ENCODE assay signal across 31 cellular contexts in genomic region chr12:131571827-131572226, GRCh38.
"Had no signal": no experiment of that assay in that cellular context is flagged by ENCODE, and none has a peak within 500 bp of the region (broad histone marks: within the 10 kb centered on the region; RNA-seq: fewer than 3 reads in every experiment).

No MANE protein-coding gene starts in this region.

- H3K4me1 ChIP-seq: adrenal gland, body of pancreas, heart right ventricle had no signal

- H3K4me3 ChIP-seq: adrenal gland, body of pancreas, esophagus squamous epithelium, gastroesophageal sphincter, heart right ventricle had no signal

- H3K36me3 ChIP-seq: adrenal gland, esophagus squamous epithelium, gastroesophageal sphincter, heart right ventricle had no signal

- H3K27ac Mint-ChIP-seq: activated CD8-positive, alpha-beta T cell treated with anti-CD3 and anti-CD28 coated beads for 36 hours; activated naive CD4-positive, alpha-beta T cell treated with anti-CD3 and anti-CD28 coated beads for 36 hours; activated naive CD4-positive, alpha-beta T cell treated with anti-CD3 and anti-CD28 coated beads, Interleukin-2, amount 50 U/mL, for 24 hours; activated naive CD8-positive, alpha-beta T cell treated with anti-CD3 and anti-CD28 coated beads for 36 hours; activated naive CD8-positive, alpha-beta T cell treated with anti-CD3 and anti-CD28 coated beads, Interleukin-2, amount 50 U/mL, for 24 hours; activated T-helper 17 cell treated with anti-CD3 and anti-CD28 coated beads, Interleukin-2, amount 50 U/mL, for 72 hours; effector memory CD8-positive, alpha-beta T cell; WTC11 had no signal

- H3K4me3 Mint-ChIP-seq: activated CD8-positive, alpha-beta T cell treated with anti-CD3 and anti-CD28 coated beads for 36 hours; activated naive CD4-positive, alpha-beta T cell treated with anti-CD3 and anti-CD28 coated beads for 36 hours; activated naive CD4-positive, alpha-beta T cell treated with anti-CD3 and anti-CD28 coated beads, Interleukin-2, amount 50 U/mL, for 24 hours; activated naive CD8-positive, alpha-beta T cell treated with anti-CD3 and anti-CD28 coated beads for 36 hours; activated naive CD8-positive, alpha-beta T cell treated with anti-CD3 and anti-CD28 coated beads, Interleukin-2, amount 50 U/mL, for 24 hours; activated T-cell treated with anti-CD3 and anti-CD28 coated beads, Interleukin-2, amount 50 U/mL, for 4 hours; activated T-helper 17 cell treated with anti-CD3 and anti-CD28 coated beads, Interleukin-2, amount 50 U/mL, for 72 hours; effector memory CD8-positive, alpha-beta T cell; WTC11 had no signal

- ATAC-seq: activated CD4-positive, CD25-positive, alpha-beta regulatory T cell treated with anti-CD3 and anti-CD28 coated beads, Interleukin-2, amount 50 U/mL, for 24 hours; activated CD8-positive, alpha-beta T cell treated with anti-CD3 and anti-CD28 coated beads for 36 hours; activated naive CD8-positive, alpha-beta T cell treated with anti-CD3 and anti-CD28 coated beads, Interleukin-2, amount 50 U/mL, for 24 hours; activated T-cell treated with anti-CD3 and anti-CD28 coated beads, Interleukin-2, amount 50 U/mL, for 4 hours; activated T-helper 17 cell treated with anti-CD3 and anti-CD28 coated beads, Interleukin-2, amount 50 U/mL, for 72 hours; body of pancreas; effector memory CD8-positive, alpha-beta T cell; gastroesophageal sphincter; heart right ventricle; WTC11 had no signal

- H3K36me3 Mint-ChIP-seq: activated naive CD4-positive, alpha-beta T cell treated with anti-CD3 and anti-CD28 coated beads, Interleukin-2, amount 50 U/mL, for 24 hours; activated naive CD8-positive, alpha-beta T cell treated with anti-CD3 and anti-CD28 coated beads for 36 hours had no signal

- H3K4me1 Mint-ChIP-seq: activated naive CD4-positive, alpha-beta T cell treated with anti-CD3 and anti-CD28 coated beads, Interleukin-2, amount 50 U/mL, for 24 hours; activated naive CD8-positive, alpha-beta T cell treated with anti-CD3 and anti-CD28 coated beads for 36 hours; activated naive CD8-positive, alpha-beta T cell treated with anti-CD3 and anti-CD28 coated beads, Interleukin-2, amount 50 U/mL, for 24 hours; activated T-helper 17 cell treated with anti-CD3 and anti-CD28 coated beads, Interleukin-2, amount 50 U/mL, for 72 hours had no signal

- DNase-seq: activated CD4-positive, alpha-beta T cell treated with anti-CD3 and anti-CD28 coated beads for 48 hours; activated CD4-positive, alpha-beta T cell treated with anti-CD3 and anti-CD28 coated beads, Interleukin-2, amount 50 U/mL, for 1 hour; activated CD4-positive, alpha-beta T cell treated with anti-CD3 and anti-CD28 coated beads, Interleukin-2, amount 50 U/mL, for 48 hours; activated CD8-positive, alpha-beta memory T cell treated with anti-CD3 and anti-CD28 coated beads for 24 hours; activated CD8-positive, alpha-beta T cell treated with anti-CD3 and anti-CD28 coated beads for 36 hours; activated effector memory CD4-positive, alpha-beta T cell treated with anti-CD3 and anti-CD28 coated beads, Interleukin-2, amount 50 U/mL, for 16 hours; activated naive CD4-positive, alpha-beta T cell treated with anti-CD3 and anti-CD28 coated beads for 36 hours; activated naive CD8-positive, alpha-beta T cell treated with anti-CD3 and anti-CD28 coated beads for 36 hours; activated naive CD8-positive, alpha-beta T cell treated with anti-CD3 and anti-CD28 coated beads, Interleukin-2, amount 50 U/mL, for 24 hours; activated T-cell treated with anti-CD3 and anti-CD28 coated beads, Interleukin-2, amount 50 U/mL, for 4 hours; adrenal gland; amygdala; body of pancreas; caudate nucleus; cortex of kidney; dermis blood vessel endothelial cell; effector CD4-positive, alpha-beta T cell; effector memory CD8-positive, alpha-beta T cell; esophagus squamous epithelium; foreskin melanocyte; heart right ventricle; T-helper 2 cell had no signal

- H3K27ac ChIP-seq: adrenal gland, body of pancreas, epithelial cell of prostate, esophagus squamous epithelium, gastroesophageal sphincter, heart right ventricle had no signal

- H3K9me3 Mint-ChIP-seq: activated naive CD4-positive, alpha-beta T cell treated with anti-CD3 and anti-CD28 coated beads for 36 hours; activated naive CD4-positive, alpha-beta T cell treated with anti-CD3 and anti-CD28 coated beads, Interleukin-2, amount 50 U/mL, for 24 hours; activated naive CD8-positive, alpha-beta T cell treated with anti-CD3 and anti-CD28 coated beads for 36 hours; activated naive CD8-positive, alpha-beta T cell treated with anti-CD3 and anti-CD28 coated beads, Interleukin-2, amount 50 U/mL, for 24 hours; activated T-cell treated with anti-CD3 and anti-CD28 coated beads, Interleukin-2, amount 50 U/mL, for 4 hours; activated T-helper 17 cell treated with anti-CD3 and anti-CD28 coated beads, Interleukin-2, amount 50 U/mL, for 72 hours; effector memory CD8-positive, alpha-beta T cell had no signal

- H3K27me3 ChIP-seq: body of pancreas had no signal

- H3K9me3 ChIP-seq: adrenal gland, body of pancreas, esophagus squamous epithelium, gastroesophageal sphincter, heart right ventricle had no signal

- FAIRE-seq: colon, endometrium, endothelial cell of umbilical vein had no signal
